In genomic region chr1:88104886-88105285, GRCh38 we compare ENCODE assay signal across 27 cellular contexts.
"Had no signal": no experiment of that assay in that cellular context is flagged by ENCODE, and none has a peak within 500 bp of the region (broad histone marks: within the 10 kb centered on the region; RNA-seq: fewer than 3 reads in every experiment).

No MANE protein-coding gene starts in this region.

- FAIRE-seq: endothelial cell of umbilical vein, frontal cortex had no signal

- H3K4me3 Mint-ChIP-seq: dendritic cell treated with granulocyte-macrophage colony-stimulating factor and Interleukin-4, amounts not matched to agents 40 ng/mL and 50 ng/mL, for 4 days; effector memory CD8-positive, alpha-beta T cell; endodermal cell had no signal

- H3K36me3 ChIP-seq: esophagus muscularis mucosa, esophagus squamous epithelium, gastrocnemius medialis, gastroesophageal sphincter, heart left ventricle, heart right ventricle had no signal

- H3K27ac Mint-ChIP-seq: dendritic cell treated with granulocyte-macrophage colony-stimulating factor and Interleukin-4, amounts not matched to agents 40 ng/mL and 50 ng/mL, for 4 days; effector memory CD8-positive, alpha-beta T cell; endodermal cell had no signal

- H3K4me1 ChIP-seq: esophagus muscularis mucosa, esophagus squamous epithelium, foreskin keratinocyte, gastrocnemius medialis, gastroesophageal sphincter, heart left ventricle, heart right ventricle had no signal

- H3K4me2 ChIP-seq: hepatocyte had no signal

- H3K9me3 Mint-ChIP-seq: dendritic cell treated with granulocyte-macrophage colony-stimulating factor and Interleukin-4, amounts not matched to agents 40 ng/mL and 50 ng/mL, for 4 days; effector memory CD8-positive, alpha-beta T cell; endodermal cell had no signal

- H2AFZ ChIP-seq: hepatocyte had no signal

- DNase-seq: cortex of kidney; dermis blood vessel endothelial cell; dorsolateral prefrontal cortex; effector CD4-positive, alpha-beta T cell; effector CD8-positive, alpha-beta T cell; effector memory CD4-positive, alpha-beta T cell; effector memory CD8-positive, alpha-beta T cell; endodermal cell; erythroblast; esophagus squamous epithelium; foreskin melanocyte; gastrocnemius medialis; glutamatergic neuron; head of caudate nucleus; heart left ventricle; heart right ventricle; hippocampal formation had no signal

- ATAC-seq: effector memory CD8-positive, alpha-beta T cell; esophagus mucosa; foreskin keratinocyte; gastrocnemius medialis; gastroesophageal sphincter; heart left ventricle; heart right ventricle had no signal

- H3K9me3 ChIP-seq: esophagus muscularis mucosa, esophagus squamous epithelium, gastrocnemius medialis, gastroesophageal sphincter, heart left ventricle, heart right ventricle had no signal

- H3K27me3 Mint-ChIP-seq: dendritic cell treated with granulocyte-macrophage colony-stimulating factor and Interleukin-4, amounts not matched to agents 40 ng/mL and 50 ng/mL, for 4 days; effector memory CD8-positive, alpha-beta T cell had no signal

- H3K27ac ChIP-seq: coronary artery, dorsolateral prefrontal cortex, epithelial cell of prostate, esophagus muscularis mucosa, esophagus squamous epithelium, foreskin keratinocyte, gastrocnemius medialis, gastroesophageal sphincter, heart left ventricle, heart right ventricle, hepatocyte had no signal

- H3K4me3 ChIP-seq: coronary artery, dorsolateral prefrontal cortex, esophagus muscularis mucosa, esophagus squamous epithelium, gastrocnemius medialis, gastroesophageal sphincter, heart left ventricle, heart right ventricle, hepatocyte had no signal

- H3K79me2 ChIP-seq: hepatocyte had no signal

- H3K27me3 ChIP-seq: dorsolateral prefrontal cortex, esophagus muscularis mucosa, esophagus squamous epithelium, foreskin keratinocyte, gastrocnemius medialis, gastroesophageal sphincter, heart right ventricle, hepatocyte had no signal

- H3K4me1 Mint-ChIP-seq: endodermal cell had no signal
